Comparison of ENCODE assay signal across 32 cellular contexts in genomic region chrX:28966335-28966734, GRCh38.
A peak's percentile ranks its signal among the peaks of the same experiment; 100 is the strongest.
DNase-seq lines count a peak whose midpoint lies in the region; ATAC-seq, FAIRE-seq and TF ChIP-seq lines count a peak whose summit lies in the region.
"Had no signal": no experiment of that assay in that cellular context is flagged by ENCODE, and none has a peak within 500 bp of the region (broad histone marks: within the 10 kb centered on the region; RNA-seq: fewer than 3 reads in every experiment).

No MANE protein-coding gene starts in this region.

- no peak overlapping the region for H3K27ac Mint-ChIP-seq in astrocyte (ENCODE audit: unreplicated experiment)
- H3K27ac Mint-ChIP-seq: activated B cell treated with CpG ODN at 0.5 μM for 24 hours; activated CD8-positive, alpha-beta memory T cell treated with anti-CD3 and anti-CD28 coated beads, Interleukin-2, amount 10 ng/mL, durations not matched to agents 7 days and 5 days; activated naive CD4-positive, alpha-beta T cell treated with anti-CD3 and anti-CD28 coated beads, Interleukin-2, amount 10 ng/mL, durations not matched to agents 7 days and 5 days; CD4-positive, alpha-beta memory T cell; dendritic cell treated with granulocyte-macrophage colony-stimulating factor and Interleukin-4, amounts not matched to agents 40 ng/mL and 50 ng/mL, for 4 days; nephron progenitor cell had no signal

- H3K4me1 ChIP-seq in ACC112 (ENCODE audit: control insufficient read depth, insufficient read depth, low read length, unreplicated experiment), result peaks cover 2% of the 10 kb centered on the region
- H3K4me1 ChIP-seq in IMR-90 (ENCODE audit: control insufficient read depth, insufficient read depth, low read length), result no peaks in the 10 kb centered on the region
- no peaks in the 10 kb centered on the region for H3K4me1 ChIP-seq in astrocyte (ENCODE audit: insufficient read depth, low read length)
- no peaks in the 10 kb centered on the region for H3K4me1 ChIP-seq in fibroblast of lung (ENCODE audit: control insufficient read depth, extremely low read depth, insufficient read depth, low read length)
- H3K4me1 ChIP-seq: esophagus squamous epithelium, tibial nerve had no signal

- POLR2A ChIA-PET in IMR-90 (lab: Charles Lee; ENCODE audit: unreplicated experiment), result no interaction called here

- H3K14ac ChIP-seq in IMR-90 (replicated peaks; ENCODE audit: low read depth, low read length), result no peak overlapping the region

- no peak overlapping the region for H3K56ac ChIP-seq in IMR-90 (ENCODE audit: extremely low read depth, insufficient read depth, low read length)

- no peak overlapping the region for H2BK15ac ChIP-seq in IMR-90 (ENCODE audit: low read depth, low read length)

- no peak overlapping the region for H4K91ac ChIP-seq in IMR-90 (ENCODE audit: insufficient read depth, low read depth, low read length)

- no peak overlapping the region for H4K5ac ChIP-seq in IMR-90 (ENCODE audit: low read depth, low read length)

- H2AFZ ChIP-seq in ACC112 (ENCODE audit: low read length, unreplicated experiment), result peak overlapping the region; percentile 89
- H2AFZ ChIP-seq in IMR-90 (replicated peaks; ENCODE audit: low read length, poor library complexity), result no peak overlapping the region
- no peak overlapping the region for H2AFZ ChIP-seq in astrocyte (ENCODE audit: low read depth, low read length)
- no peak overlapping the region for H2AFZ ChIP-seq in fibroblast of lung (ENCODE audit: low read length)

- in situ Hi-C loops in IMR-90 (cut with MboI; ENCODE audit: low sequenced_read_pairs), result no loop called here

- H3K27me3 Mint-ChIP-seq in astrocyte (ENCODE audit: low read depth, unreplicated experiment), result no peaks in the 10 kb centered on the region
- H3K27me3 Mint-ChIP-seq: activated B cell treated with CpG ODN at 0.5 μM for 24 hours; activated CD8-positive, alpha-beta memory T cell treated with anti-CD3 and anti-CD28 coated beads, Interleukin-2, amount 10 ng/mL, durations not matched to agents 7 days and 5 days; activated naive CD4-positive, alpha-beta T cell treated with anti-CD3 and anti-CD28 coated beads, Interleukin-2, amount 10 ng/mL, durations not matched to agents 7 days and 5 days; CD4-positive, alpha-beta memory T cell; dendritic cell treated with granulocyte-macrophage colony-stimulating factor and Interleukin-4, amounts not matched to agents 40 ng/mL and 50 ng/mL, for 4 days; stimulated activated naive CD8-positive, alpha-beta T cell treated with anti-CD3 and anti-CD28 coated beads, Interleukin-15, amount 100 ng/mL, for 72 hours had no signal

- H3K4ac ChIP-seq in IMR-90 (ENCODE audit: low read depth, low read length), result no peak overlapping the region

- H3K36me3 Mint-ChIP-seq in astrocyte (ENCODE audit: low read depth, unreplicated experiment), result no peaks in the 10 kb centered on the region
- H3K36me3 Mint-ChIP-seq: activated CD8-positive, alpha-beta memory T cell treated with anti-CD3 and anti-CD28 coated beads, Interleukin-2, amount 10 ng/mL, durations not matched to agents 7 days and 5 days; activated naive CD4-positive, alpha-beta T cell treated with anti-CD3 and anti-CD28 coated beads, Interleukin-2, amount 10 ng/mL, durations not matched to agents 7 days and 5 days; CD4-positive, alpha-beta memory T cell had no signal

- no peak overlapping the region for H2AK9ac ChIP-seq in IMR-90 (replicated peaks; ENCODE audit: low read depth, low read length, poor library complexity)

- dilution Hi-C loops in IMR-90 (cut with HindIII; ENCODE audit: low sequenced_read_pairs, unreplicated experiment), result no loop called here

- H2BK20ac ChIP-seq in IMR-90 (ENCODE audit: low read depth, low read length), result no peak overlapping the region

- H4K20me1 ChIP-seq in IMR-90 (ENCODE audit: insufficient read depth, low read length) (no peaks in the 10 kb centered on the region), astrocyte (ENCODE audit: insufficient read depth, low read length) (no peaks in the 10 kb centered on the region), fibroblast of lung (ENCODE audit: control insufficient read depth, extremely low read depth, insufficient read depth, low read length) (no peaks in the 10 kb centered on the region)

- intact Hi-C loops in IMR-90 (cut with micrococcal nuclease) (no loop called here), lower leg skin (cut with DNase I; ENCODE audit: low total_unique reads) (no loop called here)

- no peaks in the 10 kb centered on the region for H3K4me1 Mint-ChIP-seq in astrocyte (ENCODE audit: low read depth, unreplicated experiment)
- H3K4me1 Mint-ChIP-seq: activated B cell treated with CpG ODN at 0.5 μM for 24 hours; activated CD8-positive, alpha-beta memory T cell treated with anti-CD3 and anti-CD28 coated beads, Interleukin-2, amount 10 ng/mL, durations not matched to agents 7 days and 5 days; activated naive CD4-positive, alpha-beta T cell treated with anti-CD3 and anti-CD28 coated beads, Interleukin-2, amount 10 ng/mL, durations not matched to agents 7 days and 5 days; CD4-positive, alpha-beta memory T cell; nephron progenitor cell; stimulated activated naive CD8-positive, alpha-beta T cell treated with anti-CD3 and anti-CD28 coated beads, Interleukin-15, amount 100 ng/mL, for 72 hours had no signal

- H3K9me3 Mint-ChIP-seq in astrocyte (ENCODE audit: unreplicated experiment), result no peaks in the 10 kb centered on the region
- H3K9me3 Mint-ChIP-seq: activated B cell treated with CpG ODN at 0.5 μM for 24 hours; activated naive CD4-positive, alpha-beta T cell treated with anti-CD3 and anti-CD28 coated beads, Interleukin-2, amount 10 ng/mL, durations not matched to agents 7 days and 5 days; dendritic cell treated with granulocyte-macrophage colony-stimulating factor and Interleukin-4, amounts not matched to agents 40 ng/mL and 50 ng/mL, for 4 days; nephron progenitor cell; stimulated activated naive CD8-positive, alpha-beta T cell treated with anti-CD3 and anti-CD28 coated beads, Interleukin-15, amount 100 ng/mL, for 72 hours had no signal

- no peak overlapping the region for H3K27ac ChIP-seq in ACC112 (ENCODE audit: low read depth, low read length)
- no peak overlapping the region for H3K27ac ChIP-seq in IMR-90 (ENCODE audit: insufficient read depth, low read length)
- H3K27ac ChIP-seq in astrocyte (ENCODE audit: low read depth, low read length), result no peak overlapping the region
- no peak overlapping the region for H3K27ac ChIP-seq in fibroblast of lung (ENCODE audit: insufficient read depth, low read length)
- H3K27ac ChIP-seq: esophagus squamous epithelium, HL-60 had no signal

- no peaks in the 10 kb centered on the region for H3K79me1 ChIP-seq in IMR-90 (ENCODE audit: low read depth in 1 of 2, low read length in 2 of 2)

- no peak for TF ChIP-seq RAD21 in IMR-90 (IDR thresholded peaks at IDR 0.05; ENCODE audit: low read length)

- H3K23ac ChIP-seq in IMR-90 (ENCODE audit: low read depth, low read length), result 0 out of 2 replicates have a peak overlapping the region, but pooled peaks have one; percentile 8

- no peak overlapping the region for H2BK5ac ChIP-seq in IMR-90 (ENCODE audit: low read depth, low read length, poor library complexity, severe bottlenecking)

- no peak for ATAC-seq in IMR-90 (ENCODE audit: low read depth)
- no peak for ATAC-seq in HG03108 (IDR thresholded peaks at IDR 0.05; ENCODE audit: unreplicated experiment)
- ATAC-seq in GM18517 (IDR thresholded peaks at IDR 0.05; ENCODE audit: unreplicated experiment), result no peak
- ATAC-seq: activated CD8-positive, alpha-beta memory T cell treated with anti-CD3 and anti-CD28 coated beads, Interleukin-2, amount 10 ng/mL, durations not matched to agents 7 days and 5 days; stimulated activated naive CD8-positive, alpha-beta T cell treated with anti-CD3 and anti-CD28 coated beads, Interleukin-15, amount 100 ng/mL, for 72 hours had no signal

- WGBS in IMR-90 (ENCODE audit: extremely low coverage in 2 of 2, insufficient read length in 1 of 2), 2 experiments, result no CpG with 5 or more reads among the region's 3 CpGs
- WGBS in lower leg skin, 2 donors, result 40 to 41% methylated on average over 3 of the region's 3 CpGs

- BruUV-seq in IMR-90 (replicated peaks; lab: Mats Ljungman, UMichigan), result no TSS peak

- CTCF ChIA-PET in IMR-90 (lab: Yijun Ruan, JAX), result no interaction called here

- H3K79me2 ChIP-seq in ACC112 (ENCODE audit: control insufficient read depth, insufficient read depth, low read length, unreplicated experiment), result no peaks in the 10 kb centered on the region
- no peaks in the 10 kb centered on the region for H3K79me2 ChIP-seq in astrocyte (ENCODE audit: insufficient read depth, low read length)
- H3K79me2 ChIP-seq in fibroblast of lung (ENCODE audit: control insufficient read depth, insufficient read depth, low read length), result no peaks in the 10 kb centered on the region

- no peaks in the 10 kb centered on the region for H3K27me3 ChIP-seq in ACC112 (ENCODE audit: insufficient read depth, low read length)
- no peaks in the 10 kb centered on the region for H3K27me3 ChIP-seq in IMR-90 (ENCODE audit: control insufficient read depth, insufficient read depth, low read length)
- H3K27me3 ChIP-seq in astrocyte (ENCODE audit: insufficient read depth, low read length), result no peaks in the 10 kb centered on the region
- no peaks in the 10 kb centered on the region for H3K27me3 ChIP-seq in fibroblast of lung (ENCODE audit: control insufficient read depth, insufficient read depth, low read length)
- H3K27me3 ChIP-seq: esophagus squamous epithelium had no signal

- no peaks in the 10 kb centered on the region for H3K9me1 ChIP-seq in IMR-90 (ENCODE audit: insufficient read depth, low read length)

- no peak overlapping the region for H2BK120ac ChIP-seq in IMR-90 (ENCODE audit: low read depth, low read length)

- TF ChIP-seq CTCF in IMR-90 (conservative IDR thresholded peaks at IDR 0.05; ENCODE audit: low read depth, low read length) (no peak), astrocyte (IDR thresholded peaks at IDR 0.05; ENCODE audit: insufficient read depth, low read depth, low read length) (no peak), fibroblast of lung (conservative IDR thresholded peaks at IDR 0.05 in 1 of 2, IDR thresholded peaks at IDR 0.05 in 1 of 2; ENCODE audit: low read depth in 1 of 2, low read length in 2 of 2) (no peak), lower leg skin (IDR thresholded peaks at IDR 0.05) (no peak)

- H3K4me3 ChIP-seq in ACC112 (ENCODE audit: low read depth, low read length), result peak overlapping the region; percentile 69
- peak overlapping the region; percentile 18; the same call in 1 of the 2 replicates for H3K4me3 ChIP-seq in IMR-90 (ENCODE audit: insufficient read depth, low read depth, low read length)
- no peak overlapping the region for H3K4me3 ChIP-seq in astrocyte (ENCODE audit: insufficient read depth, low read depth, low read length)
- peak overlapping the region in 1 of 4 experiments; percentile 39 for H3K4me3 ChIP-seq in fibroblast of lung (replicated peaks in 1 of 4; ENCODE audit: control extremely low read depth in 1 of 4, insufficient read depth in 1 of 4, low read depth in 3 of 4, low read length in 4 of 4)
- H3K4me3 ChIP-seq in lower leg skin (ENCODE audit: low read depth, poor library complexity, severe bottlenecking), result no peak overlapping the region
- H3K4me3 ChIP-seq: esophagus squamous epithelium, tibial nerve had no signal

- peak; percentile 90 for FAIRE-seq in astrocyte (lab: Jason Lieb, UNC)
- FAIRE-seq: A204.1, kidney, small intestine had no signal

- H4K8ac ChIP-seq in IMR-90 (ENCODE audit: low read depth in 2 of 2, low read length in 2 of 2), result no peak overlapping the region; a peak in 1 of 4 replicates

- no peak overlapping the region for H2AK5ac ChIP-seq in IMR-90 (ENCODE audit: low read depth, low read length)

- DNase-seq in IMR-90 (peak; percentile 23), astrocyte (ENCODE audit: low read depth) (peak; percentile 41), fibroblast of lung (ENCODE audit: low read depth in 2 of 2) (peak; percentile 38 to 47), lower leg skin (ENCODE audit: low spot score in 2 of 2) (no peak)
- DNase-seq in activated naive CD4-positive, alpha-beta T cell (lab: John Stamatoyannopoulos, UW), result no peak
- DNase-seq: activated B cell treated with CpG ODN at 0.5 μM for 24 hours; activated CD8-positive, alpha-beta memory T cell treated with anti-CD3 and anti-CD28 coated beads, Interleukin-2, amount 10 ng/mL, durations not matched to agents 7 days and 5 days; activated naive CD4-positive, alpha-beta T cell treated with anti-CD3 and anti-CD28 coated beads, Interleukin-2, amount 10 ng/mL, durations not matched to agents 7 days and 5 days; activated T-cell treated with anti-CD3 and anti-CD28 coated beads, Interleukin-2, amount 50 U/mL, for 48 hours; amygdala; CD4-positive, alpha-beta memory T cell; central memory CD4-positive, alpha-beta T cell; esophagus squamous epithelium; Kasumi-1; kidney; mammary epithelial cell; NCI-H1092 treated with DMSO at 0.1 percent for 48 hours; NCI-H187 treated with DMSO at 0.1 percent for 48 hours; NCI-H2171 treated with DMSO at 0.1 percent for 48 hours; NCI-H510A treated with DMSO at 0.1 percent for 48 hours; nephron progenitor cell; small intestine; stimulated activated CD4-positive, alpha-beta T cell treated with anti-CD3 and anti-CD28 coated beads, Interleukin-1b, Interleukin-23, amount 100 ng/mL, for 48 hours; stimulated activated CD8-positive, alpha-beta memory T cell treated with anti-CD3 and anti-CD28 coated beads, Interleukin-4, amount 100 ng/mL, for 48 hours; stimulated activated naive CD8-positive, alpha-beta T cell treated with anti-CD3 and anti-CD28 coated beads, Interleukin-15, amount 100 ng/mL, for 72 hours had no signal

- H3K4me3 Mint-ChIP-seq in astrocyte (ENCODE audit: unreplicated experiment), result no peak overlapping the region
- H3K4me3 Mint-ChIP-seq: activated B cell treated with CpG ODN at 0.5 μM for 24 hours; activated CD8-positive, alpha-beta memory T cell treated with anti-CD3 and anti-CD28 coated beads, Interleukin-2, amount 10 ng/mL, durations not matched to agents 7 days and 5 days; activated naive CD4-positive, alpha-beta T cell treated with anti-CD3 and anti-CD28 coated beads, Interleukin-2, amount 10 ng/mL, durations not matched to agents 7 days and 5 days; CD4-positive, alpha-beta memory T cell; dendritic cell treated with granulocyte-macrophage colony-stimulating factor and Interleukin-4, amounts not matched to agents 40 ng/mL and 50 ng/mL, for 4 days; nephron progenitor cell; stimulated activated naive CD8-positive, alpha-beta T cell treated with anti-CD3 and anti-CD28 coated beads, Interleukin-15, amount 100 ng/mL, for 72 hours had no signal

- H3K9me3 ChIP-seq in IMR-90 (ENCODE audit: control insufficient read depth, insufficient read depth, low read length) (no peaks in the 10 kb centered on the region), astrocyte (ENCODE audit: insufficient read depth, low read depth, low read length) (no peaks in the 10 kb centered on the region), fibroblast of lung (ENCODE audit: control insufficient read depth, insufficient read depth, low read depth, low read length) (no peaks in the 10 kb centered on the region)
- H3K9me3 ChIP-seq: esophagus squamous epithelium, tibial nerve had no signal

- no peaks in the 10 kb centered on the region for H3K36me3 ChIP-seq in ACC112 (ENCODE audit: insufficient read depth, low read length)
- no peaks in the 10 kb centered on the region for H3K36me3 ChIP-seq in IMR-90 (ENCODE audit: control insufficient read depth, insufficient read depth, low read length)
- H3K36me3 ChIP-seq in astrocyte (ENCODE audit: insufficient read depth, low read length), result no peaks in the 10 kb centered on the region
- no peaks in the 10 kb centered on the region for H3K36me3 ChIP-seq in fibroblast of lung (ENCODE audit: control insufficient read depth, insufficient read depth, low read length)
- H3K36me3 ChIP-seq: esophagus squamous epithelium, tibial nerve had no signal

- peak overlapping the region; percentile 76 for H3K4me2 ChIP-seq in IMR-90 (ENCODE audit: low read depth, low read length)
- H3K4me2 ChIP-seq in astrocyte (ENCODE audit: low read length), result peak overlapping the region; percentile 74
- H3K4me2 ChIP-seq in fibroblast of lung (ENCODE audit: extremely low read depth, insufficient read depth, low read length), result peak overlapping the region; percentile 1

- no peak for TF ChIP-seq POLR2A in IMR-90 (IDR thresholded peaks at IDR 0.05; ENCODE audit: low read depth, low read length)
- no peak for TF ChIP-seq POLR2A in lower leg skin (IDR thresholded peaks at IDR 0.05)

- no peak overlapping the region for H3K18ac ChIP-seq in IMR-90 (ENCODE audit: low read depth, low read length)

- H3K9ac ChIP-seq in IMR-90 (ENCODE audit: low read depth, low read length), result no peak overlapping the region
- H3K9ac ChIP-seq in astrocyte (ENCODE audit: low read length), result no peak overlapping the region
- H3K9ac ChIP-seq in fibroblast of lung (ENCODE audit: insufficient read depth, low read length), result no peak overlapping the region

Comparison
In these comparisons a context has a peak if more than half of its experiments do, and no peak if none do; other contexts are left out.
1. H3K4me3 ChIP-seq: peak in ACC112 (single experiment) and IMR-90 (single experiment); none in astrocyte (single experiment) and lower leg skin (single experiment).
2. DNase-seq: peak in IMR-90 (single experiment), astrocyte (single experiment) and fibroblast of lung (2 of 2); none in activated naive CD4-positive, alpha-beta T cell (0 of 4) and lower leg skin (0 of 2).
3. H3K4me2 ChIP-seq: peak in every context shown above with its lines; median percentile 76 in IMR-90; 74 in astrocyte; 1 in fibroblast of lung.